1 cellular context compared by ENCODE assay signal in the genomic region with DNA sequence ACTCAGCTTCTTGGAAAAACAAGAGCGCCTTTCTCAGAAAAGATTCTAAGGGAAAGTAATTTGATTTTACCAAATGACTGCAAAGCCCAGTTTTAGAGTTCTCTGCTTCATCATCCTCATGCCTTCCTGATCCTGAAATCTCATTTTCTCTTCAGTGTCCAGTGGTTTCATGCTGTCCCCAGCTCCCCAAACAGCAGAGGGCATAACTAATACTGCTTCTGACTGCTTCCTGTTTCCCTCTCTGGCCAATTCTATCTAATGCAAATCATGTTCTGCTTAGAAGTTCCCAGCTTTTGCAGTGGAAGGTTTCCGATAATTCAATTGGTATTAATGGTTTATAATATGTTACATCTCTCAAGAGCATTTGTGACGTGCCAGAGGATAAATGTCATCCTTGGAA.
TF ChIP-seq lines count a peak whose summit lies in the region.

No MANE protein-coding gene starts in this region.

TF ChIP-seq in H1, 55 proteins besides CTCF, POLR2A, EP300 and RAD21 (continued from another document):
- TF ChIP-seq, protein P1, sequence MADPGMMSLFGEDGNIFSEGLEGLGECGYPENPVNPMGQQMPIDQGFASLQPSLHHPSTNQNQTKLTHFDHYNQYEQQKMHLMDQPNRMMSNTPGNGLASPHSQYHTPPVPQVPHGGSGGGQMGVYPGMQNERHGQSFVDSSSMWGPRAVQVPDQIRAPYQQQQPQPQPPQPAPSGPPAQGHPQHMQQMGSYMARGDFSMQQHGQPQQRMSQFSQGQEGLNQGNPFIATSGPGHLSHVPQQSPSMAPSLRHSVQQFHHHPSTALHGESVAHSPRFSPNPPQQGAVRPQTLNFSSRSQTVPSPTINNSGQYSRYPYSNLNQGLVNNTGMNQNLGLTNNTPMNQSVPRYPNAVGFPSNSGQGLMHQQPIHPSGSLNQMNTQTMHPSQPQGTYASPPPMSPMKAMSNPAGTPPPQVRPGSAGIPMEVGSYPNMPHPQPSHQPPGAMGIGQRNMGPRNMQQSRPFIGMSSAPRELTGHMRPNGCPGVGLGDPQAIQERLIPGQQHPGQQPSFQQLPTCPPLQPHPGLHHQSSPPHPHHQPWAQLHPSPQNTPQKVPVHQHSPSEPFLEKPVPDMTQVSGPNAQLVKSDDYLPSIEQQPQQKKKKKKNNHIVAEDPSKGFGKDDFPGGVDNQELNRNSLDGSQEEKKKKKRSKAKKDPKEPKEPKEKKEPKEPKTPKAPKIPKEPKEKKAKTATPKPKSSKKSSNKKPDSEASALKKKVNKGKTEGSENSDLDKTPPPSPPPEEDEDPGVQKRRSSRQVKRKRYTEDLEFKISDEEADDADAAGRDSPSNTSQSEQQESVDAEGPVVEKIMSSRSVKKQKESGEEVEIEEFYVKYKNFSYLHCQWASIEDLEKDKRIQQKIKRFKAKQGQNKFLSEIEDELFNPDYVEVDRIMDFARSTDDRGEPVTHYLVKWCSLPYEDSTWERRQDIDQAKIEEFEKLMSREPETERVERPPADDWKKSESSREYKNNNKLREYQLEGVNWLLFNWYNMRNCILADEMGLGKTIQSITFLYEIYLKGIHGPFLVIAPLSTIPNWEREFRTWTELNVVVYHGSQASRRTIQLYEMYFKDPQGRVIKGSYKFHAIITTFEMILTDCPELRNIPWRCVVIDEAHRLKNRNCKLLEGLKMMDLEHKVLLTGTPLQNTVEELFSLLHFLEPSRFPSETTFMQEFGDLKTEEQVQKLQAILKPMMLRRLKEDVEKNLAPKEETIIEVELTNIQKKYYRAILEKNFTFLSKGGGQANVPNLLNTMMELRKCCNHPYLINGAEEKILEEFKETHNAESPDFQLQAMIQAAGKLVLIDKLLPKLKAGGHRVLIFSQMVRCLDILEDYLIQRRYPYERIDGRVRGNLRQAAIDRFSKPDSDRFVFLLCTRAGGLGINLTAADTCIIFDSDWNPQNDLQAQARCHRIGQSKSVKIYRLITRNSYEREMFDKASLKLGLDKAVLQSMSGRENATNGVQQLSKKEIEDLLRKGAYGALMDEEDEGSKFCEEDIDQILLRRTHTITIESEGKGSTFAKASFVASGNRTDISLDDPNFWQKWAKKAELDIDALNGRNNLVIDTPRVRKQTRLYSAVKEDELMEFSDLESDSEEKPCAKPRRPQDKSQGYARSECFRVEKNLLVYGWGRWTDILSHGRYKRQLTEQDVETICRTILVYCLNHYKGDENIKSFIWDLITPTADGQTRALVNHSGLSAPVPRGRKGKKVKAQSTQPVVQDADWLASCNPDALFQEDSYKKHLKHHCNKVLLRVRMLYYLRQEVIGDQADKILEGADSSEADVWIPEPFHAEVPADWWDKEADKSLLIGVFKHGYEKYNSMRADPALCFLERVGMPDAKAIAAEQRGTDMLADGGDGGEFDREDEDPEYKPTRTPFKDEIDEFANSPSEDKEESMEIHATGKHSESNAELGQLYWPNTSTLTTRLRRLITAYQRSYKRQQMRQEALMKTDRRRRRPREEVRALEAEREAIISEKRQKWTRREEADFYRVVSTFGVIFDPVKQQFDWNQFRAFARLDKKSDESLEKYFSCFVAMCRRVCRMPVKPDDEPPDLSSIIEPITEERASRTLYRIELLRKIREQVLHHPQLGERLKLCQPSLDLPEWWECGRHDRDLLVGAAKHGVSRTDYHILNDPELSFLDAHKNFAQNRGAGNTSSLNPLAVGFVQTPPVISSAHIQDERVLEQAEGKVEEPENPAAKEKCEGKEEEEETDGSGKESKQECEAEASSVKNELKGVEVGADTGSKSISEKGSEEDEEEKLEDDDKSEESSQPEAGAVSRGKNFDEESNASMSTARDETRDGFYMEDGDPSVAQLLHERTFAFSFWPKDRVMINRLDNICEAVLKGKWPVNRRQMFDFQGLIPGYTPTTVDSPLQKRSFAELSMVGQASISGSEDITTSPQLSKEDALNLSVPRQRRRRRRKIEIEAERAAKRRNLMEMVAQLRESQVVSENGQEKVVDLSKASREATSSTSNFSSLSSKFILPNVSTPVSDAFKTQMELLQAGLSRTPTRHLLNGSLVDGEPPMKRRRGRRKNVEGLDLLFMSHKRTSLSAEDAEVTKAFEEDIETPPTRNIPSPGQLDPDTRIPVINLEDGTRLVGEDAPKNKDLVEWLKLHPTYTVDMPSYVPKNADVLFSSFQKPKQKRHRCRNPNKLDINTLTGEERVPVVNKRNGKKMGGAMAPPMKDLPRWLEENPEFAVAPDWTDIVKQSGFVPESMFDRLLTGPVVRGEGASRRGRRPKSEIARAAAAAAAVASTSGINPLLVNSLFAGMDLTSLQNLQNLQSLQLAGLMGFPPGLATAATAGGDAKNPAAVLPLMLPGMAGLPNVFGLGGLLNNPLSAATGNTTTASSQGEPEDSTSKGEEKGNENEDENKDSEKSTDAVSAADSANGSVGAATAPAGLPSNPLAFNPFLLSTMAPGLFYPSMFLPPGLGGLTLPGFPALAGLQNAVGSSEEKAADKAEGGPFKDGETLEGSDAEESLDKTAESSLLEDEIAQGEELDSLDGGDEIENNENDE (IDR thresholded peaks at IDR 0.05; ENCODE audit: insufficient replicate concordance, low read length): no peak
